In the genomic region with DNA sequence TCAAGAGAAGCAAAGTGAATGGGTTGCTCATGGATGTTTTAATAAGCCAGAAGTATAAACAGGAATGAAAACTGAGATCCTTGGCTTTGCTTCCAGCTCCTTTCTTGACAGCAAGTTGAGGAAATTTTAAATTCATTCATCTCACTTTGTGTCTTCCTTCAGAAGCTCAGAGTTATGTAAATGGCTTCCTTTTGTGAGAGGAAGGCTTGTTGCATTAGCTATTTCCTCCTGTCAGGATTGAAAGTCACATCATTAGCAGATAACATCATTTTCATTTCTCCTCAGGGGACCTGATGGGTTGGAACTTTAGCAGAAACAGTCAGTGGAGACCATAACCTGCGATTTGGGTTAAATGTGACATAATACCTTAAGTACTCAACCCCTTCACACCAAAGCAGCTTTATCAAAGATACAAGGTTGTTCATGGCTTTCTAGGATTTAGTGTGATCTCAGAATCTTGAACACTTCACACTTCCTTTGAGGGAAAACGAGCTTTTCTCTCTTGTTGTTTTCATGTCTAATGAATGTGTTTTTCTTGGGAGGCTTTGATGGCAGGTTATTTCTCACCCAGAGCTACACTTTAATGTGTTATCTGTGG, we compare ENCODE assay signal across 20 cellular contexts.
DNase-seq lines count a peak whose midpoint lies in the region; ATAC-seq and TF ChIP-seq lines count a peak whose summit lies in the region.
"Had no signal": no experiment of that assay in that cellular context is flagged by ENCODE, and none has a peak within 500 bp of the region (broad histone marks: within the 10 kb centered on the region; RNA-seq: fewer than 3 reads in every experiment).

No MANE protein-coding gene starts in this region.

- DNase-seq in stimulated activated naive CD8-positive, alpha-beta T cell treated with anti-CD3 and anti-CD28 coated beads, Interleukin-15, amount 100 ng/mL, for 72 hours, result no peak
- DNase-seq in stimulated activated naive CD8-positive, alpha-beta T cell treated with anti-CD3 and anti-CD28 coated beads, Interleukin-15, Interleukin-2, amounts not matched to agents 100 U/mL and 50 U/mL, for 24 hours, result no peak
- DNase-seq in WERI-Rb-1 (no peak), mesenchymal stem cell (no peak), DMS53 treated with DMSO at 0.1 percent for 48 hours (lab: John Stamatoyannopoulos, UW; ENCODE audit: unreplicated experiment) (no peak), neural progenitor cell (ENCODE audit: low spot score) (no peak)
- DNase-seq: Calu3; CD4-positive, alpha-beta memory T cell; DMS79; H9; NCI-H1048; NCI-H2081; NCI-H510A; NCI-H774; Right ventricle myocardium superior had no signal

- H3K4me1 ChIP-seq in mesenchymal stem cell (ENCODE audit: control insufficient read depth, insufficient read depth, low read depth, low read length), result no peaks in the 10 kb centered on the region
- H3K4me1 ChIP-seq in neural progenitor cell, result no peaks in the 10 kb centered on the region

- no peaks in the 10 kb centered on the region for H3F3A ChIP-seq in neural progenitor cell (ENCODE audit: low read depth)

- no peak overlapping the region for H3K18ac ChIP-seq in mesenchymal stem cell (ENCODE audit: low read depth in 1 of 2, low read length in 2 of 2)

- H3K9me3 ChIP-seq in WERI-Rb-1 (ENCODE audit: severe bottlenecking) (peaks cover 2% of the 10 kb centered on the region), mesenchymal stem cell (ENCODE audit: control insufficient read depth, low read length) (peaks cover 8% of the 10 kb centered on the region), neural progenitor cell (ENCODE audit: low read depth) (peaks cover 7% of the 10 kb centered on the region)

- no peak overlapping the region for H2BK12ac ChIP-seq in mesenchymal stem cell (ENCODE audit: low read length in 2 of 2)

- H4K91ac ChIP-seq in mesenchymal stem cell (ENCODE audit: low read length), result no peak overlapping the region

- peak overlapping the region; percentile 4 to 19 for H3K27ac Mint-ChIP-seq in stimulated activated naive CD8-positive, alpha-beta T cell treated with anti-CD3 and anti-CD28 coated beads, Interleukin-15, amount 100 ng/mL, for 72 hours
- no peak overlapping the region for H3K27ac Mint-ChIP-seq in neural progenitor cell
- H3K27ac Mint-ChIP-seq: B cell; CD4-positive, alpha-beta memory T cell; H9 had no signal

- no peak overlapping the region for H3K4me2 ChIP-seq in mesenchymal stem cell (ENCODE audit: low read length, poor library complexity, severe bottlenecking)
- no peak overlapping the region for H3K4me2 ChIP-seq in neural progenitor cell

- H2BK5ac ChIP-seq in mesenchymal stem cell (ENCODE audit: low read depth, low read length, poor library complexity, severe bottlenecking), result no peak overlapping the region

- no peaks in the 10 kb centered on the region for H3K4me1 Mint-ChIP-seq in stimulated activated naive CD8-positive, alpha-beta T cell treated with anti-CD3 and anti-CD28 coated beads, Interleukin-15, amount 100 ng/mL, for 72 hours
- H3K4me1 Mint-ChIP-seq in neural progenitor cell, result no peaks in the 10 kb centered on the region
- H3K4me1 Mint-ChIP-seq: B cell; CD4-positive, alpha-beta memory T cell had no signal

- no peak overlapping the region for H3K23ac ChIP-seq in mesenchymal stem cell (ENCODE audit: low read length in 2 of 2)

- H3K79me1 ChIP-seq in mesenchymal stem cell (replicated peaks; ENCODE audit: low read length, poor library complexity, severe bottlenecking), result no peaks in the 10 kb centered on the region

- H3K27me3 ChIP-seq in WERI-Rb-1 (ENCODE audit: insufficient read depth, low read depth, severe bottlenecking) (no peaks in the 10 kb centered on the region), mesenchymal stem cell (ENCODE audit: control insufficient read depth in 1 of 2, insufficient read depth in 1 of 2, low read length in 2 of 2) (peaks cover 0 to 14% of the 10 kb centered on the region in 2 experiments), neural progenitor cell (no peaks in the 10 kb centered on the region)

- no peak overlapping the region for H3K4me3 Mint-ChIP-seq in stimulated activated naive CD8-positive, alpha-beta T cell treated with anti-CD3 and anti-CD28 coated beads, Interleukin-15, amount 100 ng/mL, for 72 hours
- H3K4me3 Mint-ChIP-seq in neural progenitor cell, result no peak overlapping the region
- H3K4me3 Mint-ChIP-seq: B cell; CD4-positive, alpha-beta memory T cell; H9 had no signal

- no peak overlapping the region for H2BK15ac ChIP-seq in mesenchymal stem cell (ENCODE audit: low read depth, poor library complexity, severe bottlenecking)

- H4K20me1 ChIP-seq in neural progenitor cell (ENCODE audit: low read depth), result no peaks in the 10 kb centered on the region

- H3K79me2 ChIP-seq in neural progenitor cell (ENCODE audit: low read depth), result no peaks in the 10 kb centered on the region

- TF ChIP-seq CTCF in WERI-Rb-1 (IDR thresholded peaks at IDR 0.05; ENCODE audit: low read depth, low read length) (no peak), neural progenitor cell (IDR thresholded peaks at IDR 0.05) (no peak)

- no peak overlapping the region for H2AK5ac ChIP-seq in mesenchymal stem cell (ENCODE audit: low read length, severe bottlenecking)

- no peak overlapping the region for H3K14ac ChIP-seq in mesenchymal stem cell (ENCODE audit: low read length in 2 of 2)

- H3K27me3 Mint-ChIP-seq in stimulated activated naive CD8-positive, alpha-beta T cell treated with anti-CD3 and anti-CD28 coated beads, Interleukin-15, amount 100 ng/mL, for 72 hours, result no peaks in the 10 kb centered on the region
- H3K27me3 Mint-ChIP-seq in neural progenitor cell (ENCODE audit: insufficient read depth, low read depth), result peaks cover 2% of the 10 kb centered on the region
- H3K27me3 Mint-ChIP-seq: B cell; CD4-positive, alpha-beta memory T cell had no signal

- no peak overlapping the region for H4K8ac ChIP-seq in mesenchymal stem cell (ENCODE audit: low read length)

- H3K4me3 ChIP-seq in WERI-Rb-1 (ENCODE audit: low read depth, low read length), result no peak overlapping the region
- no peak overlapping the region for H3K4me3 ChIP-seq in mesenchymal stem cell (ENCODE audit: insufficient read depth in 1 of 2, low read depth in 1 of 2, low read length in 2 of 2)
- no peak overlapping the region for H3K4me3 ChIP-seq in neural progenitor cell

- H2AFZ ChIP-seq in mesenchymal stem cell (ENCODE audit: low read depth, low read length), result no peak overlapping the region
- no peak overlapping the region for H2AFZ ChIP-seq in neural progenitor cell (replicated peaks)

- H3K36me3 ChIP-seq in WERI-Rb-1 (no peaks in the 10 kb centered on the region), mesenchymal stem cell (ENCODE audit: control insufficient read depth in 1 of 2, insufficient read depth in 2 of 2, low read depth in 1 of 2, low read length in 2 of 2) (no peaks in the 10 kb centered on the region), neural progenitor cell (no peaks in the 10 kb centered on the region)

- no peak overlapping the region for H3K4ac ChIP-seq in mesenchymal stem cell (ENCODE audit: low read depth in 1 of 2, low read length in 2 of 2)

- H3K9ac ChIP-seq in mesenchymal stem cell (ENCODE audit: low read length) (peak overlapping the region; percentile 13), neural progenitor cell (no peak overlapping the region)

- 14% methylated on average over 1 of the region's 2 CpGs for WGBS in mesenchymal stem cell

- no peak overlapping the region for H2BK120ac ChIP-seq in mesenchymal stem cell (ENCODE audit: low read depth, low read length)

- H3K27ac ChIP-seq in WERI-Rb-1 (peak overlapping the region; percentile 16; the same call in 1 of the 2 replicates), mesenchymal stem cell (ENCODE audit: low read length, poor library complexity, severe bottlenecking) (no peak overlapping the region), neural progenitor cell (no peak overlapping the region)
- H3K27ac ChIP-seq: 22Rv1, HL-60 had no signal

- peaks cover 4% of the 10 kb centered on the region for H3K36me3 Mint-ChIP-seq in neural progenitor cell
- H3K36me3 Mint-ChIP-seq: CD4-positive, alpha-beta memory T cell had no signal

- peaks cover 6 to 27% of the 10 kb centered on the region in 2 donors for H3K9me3 Mint-ChIP-seq in stimulated activated naive CD8-positive, alpha-beta T cell treated with anti-CD3 and anti-CD28 coated beads, Interleukin-15, amount 100 ng/mL, for 72 hours
- H3K9me3 Mint-ChIP-seq in neural progenitor cell, result peaks cover 17% of the 10 kb centered on the region

- no peak for ATAC-seq in stimulated activated naive CD8-positive, alpha-beta T cell treated with anti-CD3 and anti-CD28 coated beads, Interleukin-15, amount 100 ng/mL, for 72 hours
- no peak for ATAC-seq in stimulated activated naive CD8-positive, alpha-beta T cell treated with anti-CD3 and anti-CD28 coated beads, Interleukin-15, Interleukin-2, amounts not matched to agents 100 U/mL and 50 U/mL, for 24 hours
- no peak for ATAC-seq in HG02852 (IDR thresholded peaks at IDR 0.05; ENCODE audit: unreplicated experiment)
- ATAC-seq in HG03175 (IDR thresholded peaks at IDR 0.05; ENCODE audit: unreplicated experiment), result no peak
